In genomic region chr12:76621582-76622024, GRCh38 we compare ENCODE assay signal across 9 cellular contexts.
DNase-seq lines count a peak whose midpoint lies in the region; ATAC-seq and TF ChIP-seq lines count a peak whose summit lies in the region.
"Had no signal": no experiment of that assay in that cellular context is flagged by ENCODE, and none has a peak within 500 bp of the region (broad histone marks: within the 10 kb centered on the region; RNA-seq: fewer than 3 reads in every experiment).

No MANE protein-coding gene starts in this region.

- DNase-seq in Caki2 (ENCODE audit: low read depth): peak; percentile 65
- DNase-seq in HUDEP-2 (lab: John Stamatoyannopoulos, UW; ENCODE audit: unreplicated experiment in 76 of 76): peak in 61 of 76 experiments; percentile 3 to 77 (median 37)
- peak; percentile 47 for DNase-seq in NOMO-1 treated with dmso at 0.1 percent for 144 hours (lab: John Stamatoyannopoulos, UW; ENCODE audit: unreplicated experiment)
- DNase-seq in activated CD8-positive, alpha-beta memory T cell treated with anti-CD3 and anti-CD28 coated beads, Interleukin-2, amount 50 U/mL, for 24 hours (ENCODE audit: extremely low read depth): peak; percentile 51
- peak; percentile 76 for DNase-seq in epithelial cell of esophagus (ENCODE audit: low read depth)
- DNase-seq in naive B cell: peak; percentile 53

- no peak overlapping the region for H3K4me3 ChIP-seq in epithelial cell of esophagus (ENCODE audit: low read length)

- peak; percentile 83 for ATAC-seq in GM21360 (IDR thresholded peaks at IDR 0.05; ENCODE audit: unreplicated experiment)
- ATAC-seq in naive B cell (ENCODE audit: low read depth in 2 of 2): peak; percentile 55 to 56
- ATAC-seq in stimulated activated memory B cell treated with anti-CD40 and anti-IgM and Interleukin-4, amounts not matched to agents 10 μg/mL and 1 μg/mL and 100 μg/mL, for 72 hours: peak; percentile 64

- H3K9me3 Mint-ChIP-seq in naive B cell: no peaks in the 10 kb centered on the region
- no peaks in the 10 kb centered on the region for H3K9me3 Mint-ChIP-seq in stimulated activated memory B cell treated with anti-CD40 and anti-IgM and Interleukin-4, amounts not matched to agents 10 μg/mL and 1 μg/mL and 100 μg/mL, for 72 hours
- H3K9me3 Mint-ChIP-seq: activated naive CD4-positive, alpha-beta T cell treated with anti-CD3 and anti-CD28 coated beads, Interleukin-2, amount 50 U/mL, for 24 hours had no signal

- H3K4me3 Mint-ChIP-seq in naive B cell: no peak overlapping the region
- no peak overlapping the region for H3K4me3 Mint-ChIP-seq in stimulated activated memory B cell treated with anti-CD40 and anti-IgM and Interleukin-4, amounts not matched to agents 10 μg/mL and 1 μg/mL and 100 μg/mL, for 72 hours
- H3K4me3 Mint-ChIP-seq: activated naive CD4-positive, alpha-beta T cell treated with anti-CD3 and anti-CD28 coated beads, Interleukin-2, amount 50 U/mL, for 24 hours had no signal

- H3K4me1 Mint-ChIP-seq in naive B cell: peaks cover 0 to 4% (median 4%) of the 10 kb centered on the region in 3 donors
- H3K4me1 Mint-ChIP-seq in stimulated activated memory B cell treated with anti-CD40 and anti-IgM and Interleukin-4, amounts not matched to agents 10 μg/mL and 1 μg/mL and 100 μg/mL, for 72 hours: no peaks in the 10 kb centered on the region

- TF ChIP-seq CTCF in epithelial cell of esophagus (IDR thresholded peaks at IDR 0.05; ENCODE audit: insufficient read depth, low read depth, low read length, missing control alignments): peak; percentile 98

- H3K27ac Mint-ChIP-seq in naive B cell: no peak overlapping the region
- H3K27ac Mint-ChIP-seq in stimulated activated memory B cell treated with anti-CD40 and anti-IgM and Interleukin-4, amounts not matched to agents 10 μg/mL and 1 μg/mL and 100 μg/mL, for 72 hours: no peak overlapping the region
- H3K27ac Mint-ChIP-seq: activated naive CD4-positive, alpha-beta T cell treated with anti-CD3 and anti-CD28 coated beads, Interleukin-2, amount 50 U/mL, for 24 hours had no signal

- in situ Hi-C loops in Caki2 (cut with HindIII; ENCODE audit: low pct_unique_long_range_greater_than_20kb, low sequenced_read_pairs): no loop called here

- peaks cover 0 to 6% (median 0%) of the 10 kb centered on the region in 3 donors for H3K27me3 Mint-ChIP-seq in naive B cell
- H3K27me3 Mint-ChIP-seq in stimulated activated memory B cell treated with anti-CD40 and anti-IgM and Interleukin-4, amounts not matched to agents 10 μg/mL and 1 μg/mL and 100 μg/mL, for 72 hours: no peaks in the 10 kb centered on the region
- H3K27me3 Mint-ChIP-seq: activated naive CD4-positive, alpha-beta T cell treated with anti-CD3 and anti-CD28 coated beads, Interleukin-2, amount 50 U/mL, for 24 hours had no signal

- no peaks in the 10 kb centered on the region for H3K36me3 Mint-ChIP-seq in naive B cell
- no peaks in the 10 kb centered on the region for H3K36me3 Mint-ChIP-seq in stimulated activated memory B cell treated with anti-CD40 and anti-IgM and Interleukin-4, amounts not matched to agents 10 μg/mL and 1 μg/mL and 100 μg/mL, for 72 hours
- H3K36me3 Mint-ChIP-seq: activated naive CD4-positive, alpha-beta T cell treated with anti-CD3 and anti-CD28 coated beads, Interleukin-2, amount 50 U/mL, for 24 hours had no signal
